ENCODE assay signal across 8 cellular contexts in the genomic region with DNA sequence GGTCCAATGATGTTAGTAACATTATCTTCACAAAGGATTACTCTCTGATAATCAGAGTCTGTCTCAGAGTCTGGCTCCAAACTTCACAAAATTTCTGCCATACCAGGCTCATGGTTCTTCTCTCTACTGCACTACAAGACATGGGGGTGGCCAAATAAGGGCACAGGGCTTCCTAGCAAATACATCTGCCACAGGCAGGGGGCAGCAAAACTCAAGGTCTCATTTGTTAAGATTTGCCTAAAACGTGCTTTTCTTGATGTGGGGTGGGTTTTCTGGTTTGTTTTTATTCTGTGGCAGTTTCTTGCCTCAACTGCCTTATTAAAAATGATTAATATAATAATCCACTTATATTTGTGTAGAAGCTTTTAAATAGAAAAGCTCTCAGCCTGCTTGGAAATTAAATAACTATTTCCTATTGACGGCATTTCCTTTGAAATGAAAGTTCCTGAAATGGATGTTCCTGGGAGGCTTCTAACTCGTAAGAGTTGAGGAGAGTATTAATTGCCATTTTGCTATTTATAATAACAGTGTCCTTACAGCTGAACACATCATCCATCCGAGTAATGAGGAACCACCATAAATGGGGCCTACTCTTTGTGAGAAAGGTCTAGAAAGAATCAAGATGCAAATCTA. TPM values are rescaled to one million over a fixed set of nuclear protein-coding genes. Genes with fewer than 3 reads are reported as not detected.
A peak's percentile ranks its signal among the peaks of the same experiment; 100 is the strongest.
DNase-seq lines count a peak whose midpoint lies in the region; ATAC-seq and TF ChIP-seq lines count a peak whose summit lies in the region.
"Had no signal": no experiment of that assay in that cellular context is flagged by ENCODE, and none has a peak within 500 bp of the region (broad histone marks: within the 10 kb centered on the region; RNA-seq: fewer than 3 reads in every experiment).

No MANE protein-coding gene starts in this region.

- H3K9me3 ChIP-seq in endodermal cell (ENCODE audit: control insufficient read depth, low read length): no peaks in the 10 kb centered on the region
- H3K9me3 ChIP-seq in thoracic aorta: no peaks in the 10 kb centered on the region

- H3K27ac Mint-ChIP-seq in endodermal cell (no peak overlapping the region), naive B cell (no peak overlapping the region)

- H3K36me3 Mint-ChIP-seq in endodermal cell (ENCODE audit: low read depth) (no peaks in the 10 kb centered on the region), naive B cell (no peaks in the 10 kb centered on the region)

- TF ChIP-seq CTCF in GM12872 (IDR thresholded peaks at IDR 0.05; ENCODE audit: insufficient read depth, low read depth, low read length) (peak; percentile 74), endodermal cell (conservative IDR thresholded peaks at IDR 0.05) (peak; percentile 90), thoracic aorta (IDR thresholded peaks at IDR 0.05) (peak; percentile 22)

- H3K27me3 Mint-ChIP-seq in endodermal cell (ENCODE audit: insufficient read depth) (peaks cover 31% of the 10 kb centered on the region), naive B cell (peaks cover 18 to 44% (median 30%) of the 10 kb centered on the region in 3 donors)

- H3K27me3 ChIP-seq in endodermal cell (ENCODE audit: control insufficient read depth, insufficient read depth, low read length, poor library complexity, severe bottlenecking) (no peaks in the 10 kb centered on the region), thoracic aorta (replicated peaks; ENCODE audit: insufficient read depth) (no peaks in the 10 kb centered on the region)

- H3K9me3 Mint-ChIP-seq in endodermal cell (no peaks in the 10 kb centered on the region), naive B cell (no peaks in the 10 kb centered on the region)

- DNase-seq in NCI-H510A (lab: John Stamatoyannopoulos, UW): peak; percentile 7
- peak; percentile 34 for DNase-seq in activated CD4-positive, alpha-beta T cell treated with anti-CD3 and anti-CD28 coated beads, Interleukin-2, amount 50 U/mL, for 1 hour
- DNase-seq in endodermal cell: peak; percentile 87
- DNase-seq in naive B cell: peak; percentile 37
- no peak for DNase-seq in thoracic aorta (ENCODE audit: low spot score)

- H3K36me3 ChIP-seq in endodermal cell (ENCODE audit: control insufficient read depth, insufficient read depth, low read length) (no peaks in the 10 kb centered on the region), thoracic aorta (no peaks in the 10 kb centered on the region)

- H3K4me1 ChIP-seq in endodermal cell (ENCODE audit: control insufficient read depth, insufficient read depth, low read length): no peaks in the 10 kb centered on the region
- H3K4me1 ChIP-seq in thoracic aorta (ENCODE audit: control insufficient read depth in 1 of 2, low read depth in 2 of 2): peaks cover 0 to 5% of the 10 kb centered on the region in 2 donors

- ATAC-seq in HG03066 (IDR thresholded peaks at IDR 0.05; ENCODE audit: low read depth, unreplicated experiment) (peak; percentile 73), naive B cell (ENCODE audit: low read depth in 2 of 2) (peak; percentile 52 to 69), thoracic aorta (ENCODE audit: insufficient number of reproducible peaks, low FRiP score, low read depth) (no peak)

- H3K4me3 Mint-ChIP-seq in endodermal cell: no peak overlapping the region
- no peak overlapping the region for H3K4me3 Mint-ChIP-seq in naive B cell

- H3K4me3 ChIP-seq in endodermal cell (ENCODE audit: low read length) (no peak overlapping the region), thoracic aorta (no peak overlapping the region)

- H3K4me1 Mint-ChIP-seq in endodermal cell (peaks cover 25% of the 10 kb centered on the region), naive B cell (no peaks in the 10 kb centered on the region)

- no peak overlapping the region for H3K9ac ChIP-seq in endodermal cell (ENCODE audit: extremely low read depth, low read length, poor library complexity, severe bottlenecking)

- no peak overlapping the region for H3K27ac ChIP-seq in endodermal cell (ENCODE audit: low read depth, low read length)
- H3K27ac ChIP-seq in thoracic aorta: no peak overlapping the region
- H3K27ac ChIP-seq: epithelial cell of prostate had no signal

- WGBS in endodermal cell (ENCODE audit: insufficient coverage in 1 of 2, insufficient read length in 1 of 2), 2 experiments: 81% methylated on average over 4 of the region's 4 CpGs; no CpG with 5 or more reads in 1 of the 2 experiments

RNA-seq across cellular contexts. Expression of a gene that starts 53.8 kb away (rescaled TPM):
- total RNA-seq in endodermal cell (not detected), thoracic aorta (not detected)
- 65.6 TPM for polyA plus RNA-seq in endodermal cell (2013, experiment 1 of 2)
- 67.1 TPM for polyA plus RNA-seq in endodermal cell (2013, experiment 2 of 2)
- polyA plus RNA-seq in naive B cell (ENCODE audit: low read depth in 6 of 6): not detected

Comparison
In these comparisons a context has a peak if more than half of its experiments do, and no peak if none do; other contexts are left out.
1. CTCF ChIP-seq: peak in every context shown above with its lines; median percentile 90 in endodermal cell; 74 in GM12872; 22 in thoracic aorta.